In the genomic region with DNA sequence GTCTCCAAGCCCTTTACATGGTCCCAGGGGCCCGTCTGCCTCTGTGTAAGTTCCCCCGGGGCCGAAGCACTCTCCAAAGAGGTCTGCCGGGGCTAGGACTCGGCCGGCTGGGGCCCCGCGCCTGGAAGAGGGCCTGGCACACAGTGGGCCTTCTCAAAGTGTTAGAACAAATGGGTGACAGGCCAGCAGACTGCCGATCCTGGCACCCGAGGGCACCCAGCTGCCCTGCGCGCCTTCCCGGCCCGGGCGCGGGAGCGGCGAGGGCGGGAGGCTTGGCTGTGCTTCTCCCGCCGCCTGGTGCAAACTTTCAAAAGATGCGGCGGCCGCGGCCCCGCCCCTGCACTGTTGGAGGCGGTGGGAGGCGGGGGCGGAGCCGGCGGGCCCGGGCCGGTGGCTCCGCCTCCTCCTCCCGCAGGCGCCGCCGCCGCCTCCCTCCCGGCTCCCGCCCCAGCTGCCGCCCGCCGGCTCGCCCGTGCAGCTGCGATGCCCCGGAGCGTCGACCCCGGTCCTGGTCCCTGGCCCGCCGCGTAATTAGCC, we compare ENCODE assay signal across 8 cellular contexts. TPM values are rescaled to one million over a fixed set of nuclear protein-coding genes. Genes with fewer than 3 reads are reported as not detected.
DNase-seq lines count a peak whose midpoint lies in the region; ATAC-seq lines count a peak whose summit lies in the region.

A gene with protein sequence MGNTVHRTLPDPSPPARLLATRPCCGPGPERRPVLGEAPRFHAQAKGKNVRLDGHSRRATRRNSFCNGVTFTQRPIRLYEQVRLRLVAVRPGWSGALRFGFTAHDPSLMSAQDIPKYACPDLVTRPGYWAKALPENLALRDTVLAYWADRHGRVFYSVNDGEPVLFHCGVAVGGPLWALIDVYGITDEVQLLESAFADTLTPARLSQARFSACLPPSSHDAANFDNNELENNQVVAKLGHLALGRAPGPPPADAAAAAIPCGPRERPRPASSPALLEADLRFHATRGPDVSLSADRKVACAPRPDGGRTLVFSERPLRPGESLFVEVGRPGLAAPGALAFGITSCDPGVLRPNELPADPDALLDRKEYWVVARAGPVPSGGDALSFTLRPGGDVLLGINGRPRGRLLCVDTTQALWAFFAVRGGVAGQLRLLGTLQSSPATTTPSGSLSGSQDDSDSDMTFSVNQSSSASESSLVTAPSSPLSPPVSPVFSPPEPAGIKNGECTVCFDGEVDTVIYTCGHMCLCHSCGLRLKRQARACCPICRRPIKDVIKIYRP (plus strand): TSS at position 442 of the 537 bp plus-strand sequence. CDS start 144 bp downstream, outside the sequence.

- no peaks in the 10 kb centered on the region for H3K79me2 ChIP-seq in Karpas-422 (ENCODE audit: low read length)
- no peaks in the 10 kb centered on the region for H3K79me2 ChIP-seq in trophoblast cell (ENCODE audit: control insufficient read depth, insufficient read depth, low read length, poor library complexity)

- H3K18ac ChIP-seq in trophoblast cell (ENCODE audit: low read length) = peak within 1 kb of the TSS; percentile 41

- no peaks in the 10 kb centered on the region for H3K79me1 ChIP-seq in trophoblast cell (ENCODE audit: low read length)

- intact Hi-C loops in left ventricle myocardium superior (cut with micrococcal nuclease) = loop anchor here (10.0 kb wide), 1 partner anchor 54 kb away; no protein-coding TSS in a partner anchor

- H3K4ac ChIP-seq in trophoblast cell (ENCODE audit: low read depth, low read length) = no peak within 1 kb of the TSS

- H2BK120ac ChIP-seq in trophoblast cell (ENCODE audit: insufficient read depth, low read length, poor library complexity) = no peak within 1 kb of the TSS

- H2AK5ac ChIP-seq in trophoblast cell (ENCODE audit: low read length) = no peak within 1 kb of the TSS

- H3K36me3 ChIP-seq in Karpas-422 (ENCODE audit: insufficient read depth, low read length) (no peaks in the 10 kb centered on the region), trophoblast cell (ENCODE audit: control insufficient read depth in 1 of 2, insufficient read depth in 2 of 2, low read length in 2 of 2) (no peaks in the 10 kb centered on the region)

- H3K9me3 ChIP-seq in Karpas-422 (ENCODE audit: low read length) = no peaks in the 10 kb centered on the region
- peaks cover 5% of the 10 kb centered on the region for H3K9me3 ChIP-seq in trophoblast cell (ENCODE audit: insufficient read depth, low read depth, low read length)

- no peak within 1 kb of the TSS for H3K14ac ChIP-seq in trophoblast cell (ENCODE audit: low read length)

- in situ Hi-C loops in ACHN (cut with HindIII; ENCODE audit: low pct_ligation_motif_present, low pct_unique_long_range_greater_than_20kb, low sequenced_read_pairs) = no loop called here

- no peaks in the 10 kb centered on the region for H3K9me2 ChIP-seq in Karpas-422 (replicated peaks; ENCODE audit: insufficient read depth, low read length)

- no peak within 1 kb of the TSS for H3K23ac ChIP-seq in trophoblast cell (ENCODE audit: low read length)

- peaks cover 5% of the 10 kb centered on the region; the same call in 1 of the 2 replicates for H3K4me1 ChIP-seq in Karpas-422 (ENCODE audit: low read length)
- H3K4me1 ChIP-seq in trophoblast cell (ENCODE audit: control insufficient read depth in 1 of 2, insufficient read depth in 2 of 2, low read length in 2 of 2) = peaks cover 3 to 7% of the 10 kb centered on the region in 2 experiments

- peak within 1 kb of the TSS; percentile 10; the same call in 1 of the 2 replicates for H3K4me3 ChIP-seq in Karpas-422 (ENCODE audit: low read length)
- peak within 1 kb of the TSS; percentile 71 for H3K4me3 ChIP-seq in trophoblast cell (ENCODE audit: low read depth, low read length)

- H4K8ac ChIP-seq in trophoblast cell (ENCODE audit: low read depth, low read length) = no peak within 1 kb of the TSS

- ATAC-seq in GM18868 (IDR thresholded peaks at IDR 0.05; ENCODE audit: unreplicated experiment) (peak; percentile 67), left ventricle myocardium superior (peak; percentile 88), GM18858 (IDR thresholded peaks at IDR 0.05; ENCODE audit: unreplicated experiment) (no peak)

- peak within 1 kb of the TSS; percentile 15; the same call in 1 of the 2 replicates for H3K9ac ChIP-seq in Karpas-422 (ENCODE audit: low read length)
- H3K9ac ChIP-seq in trophoblast cell (ENCODE audit: low read length) = no peak within 1 kb of the TSS

- H4K12ac ChIP-seq in trophoblast cell (ENCODE audit: low read depth, low read length) = no peak within 1 kb of the TSS

- DNase-seq in ACHN (peak; percentile 72), Karpas-422 (no peak), SK-N-DZ (ENCODE audit: low spot score) (peak; percentile 78), left ventricle myocardium superior (peak; percentile 93), trophoblast cell (peak; percentile 46 to 80)

- H3K4me2 ChIP-seq in Karpas-422 (ENCODE audit: low read depth, low read length, poor library complexity, severe bottlenecking) = peak within 1 kb of the TSS; percentile 25
- peak within 1 kb of the TSS; percentile 93 for H3K4me2 ChIP-seq in trophoblast cell (ENCODE audit: low read length)

- peak within 1 kb of the TSS; percentile 13 for H4K91ac ChIP-seq in trophoblast cell (ENCODE audit: low read depth, low read length)

- no peak within 1 kb of the TSS for H2AFZ ChIP-seq in Karpas-422 (ENCODE audit: low read length)
- peak within 1 kb of the TSS; percentile 84 for H2AFZ ChIP-seq in trophoblast cell (ENCODE audit: insufficient read depth, low read length, poor library complexity)

- H4K20me1 ChIP-seq in Karpas-422 (ENCODE audit: insufficient read depth, low read depth, low read length) = no peaks in the 10 kb centered on the region

- no CpG with 5 or more reads among the region's 54 CpGs for WGBS in trophoblast cell (ENCODE audit: extremely low coverage, insufficient coverage, insufficient read length)

- H2BK5ac ChIP-seq in trophoblast cell (ENCODE audit: low read depth, low read length, poor library complexity) = no peak within 1 kb of the TSS

- no peak within 1 kb of the TSS for H2BK12ac ChIP-seq in trophoblast cell (ENCODE audit: low read length)

- H3K27ac ChIP-seq in Karpas-422 (ENCODE audit: low read length) (no peak within 1 kb of the TSS), angular gyrus (ENCODE audit: low read depth, low read length) (peak within 1 kb of the TSS; percentile 88), trophoblast cell (ENCODE audit: low read depth, low read length) (no peak within 1 kb of the TSS)

- H3K27me3 ChIP-seq in Karpas-422 (ENCODE audit: low read length) = no peaks in the 10 kb centered on the region
- H3K27me3 ChIP-seq in trophoblast cell (ENCODE audit: insufficient read depth, low read length) = peaks cover 23% of the 10 kb centered on the region

RNA-seq across cellular contexts. Expression of the gene that starts here (rescaled TPM):
- total RNA-seq in Karpas-422 (2014; rRNA removed; shearing (Covaris generic); ENCODE audit: low replicate concordance) = not detected in 2 replicates
- 11.1 and 16.8 TPM in 2 replicates for polyA plus RNA-seq in SK-N-DZ (2014; cell fraction: cytosol; rRNA removed)
- polyA plus RNA-seq in SK-N-DZ (2014; cell fraction: nucleus; rRNA removed) = 18.0 and 21.0 TPM in 2 replicates
- 32.0 TPM for total RNA-seq in left ventricle myocardium superior
- 0.37 and 0.45 TPM in 2 replicates for polyA plus RNA-seq in trophoblast cell (2013)

Comparison
In these comparisons a context has a peak if more than half of its experiments do, and no peak if none do; other contexts are left out.
1. RNA of the gene that starts here (total RNA-seq): 32.0 TPM in left ventricle myocardium superior (single experiment); not detected in Karpas-422; every median in the first group is over 10 times any median in the second.